In the genomic region with DNA sequence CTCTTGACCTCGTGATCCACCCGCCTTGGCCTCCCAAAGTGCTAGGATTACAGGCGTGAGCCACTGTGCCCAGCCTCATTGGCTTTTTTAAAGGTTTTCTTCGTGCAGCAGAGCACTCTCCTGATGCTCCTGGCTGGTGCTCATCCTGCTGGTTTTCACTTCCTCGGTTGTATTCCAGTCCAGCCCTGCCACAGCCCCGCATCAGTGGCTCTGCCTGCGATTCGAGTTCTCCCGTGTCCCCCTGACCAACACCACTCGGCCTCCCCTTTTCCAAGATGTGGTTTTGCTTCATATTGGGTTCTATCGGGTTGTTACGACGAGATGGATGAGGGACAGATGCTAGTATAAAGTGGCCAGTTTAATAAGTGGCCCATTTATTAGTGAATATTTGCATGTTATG, we compare ENCODE assay signal across 26 cellular contexts. TPM values are rescaled to one million over a fixed set of nuclear protein-coding genes. Genes with fewer than 3 reads are reported as not detected.
"Had no signal": no experiment of that assay in that cellular context is flagged by ENCODE, and none has a peak within 500 bp of the region (broad histone marks: within the 10 kb centered on the region; RNA-seq: fewer than 3 reads in every experiment).

No MANE protein-coding gene starts in this region.

- DNase-seq: colonic mucosa; dermis blood vessel endothelial cell; esophagus squamous epithelium; foreskin fibroblast; naive thymus-derived CD8-positive, alpha-beta T cell; occipital lobe; psoas muscle; retina; right lobe of liver; spleen; stimulated activated CD4-positive, alpha-beta T cell treated with anti-CD3 and anti-CD28 coated beads, Interleukin-15, amount 100 ng/mL, for 24 hours; stimulated activated CD4-positive, alpha-beta T cell treated with anti-CD3 and anti-CD28 coated beads, Interleukin-1b, Interleukin-23, amount 100 ng/mL, for 48 hours; stimulated activated CD4-positive, alpha-beta T cell treated with anti-CD3 and anti-CD28 coated beads, Interleukin-4, amount 100 ng/mL, for 24 hours; stimulated activated naive B cell treated with anti-CD40 and anti-IgM and Interleukin-4, amounts not matched to agents 10 μg/mL and 1 μg/mL and 100 μg/mL, for 72 hours; stimulated activated naive CD8-positive, alpha-beta T cell treated with anti-CD3 and anti-CD28 coated beads, Interleukin-15, amount 100 ng/mL, for 72 hours; transverse colon had no signal

- H3K4me3 ChIP-seq: colonic mucosa, esophagus squamous epithelium, psoas muscle, right lobe of liver, spleen, thoracic aorta, transverse colon had no signal

- H3K4me1 ChIP-seq: colonic mucosa had no signal

- H3K9me3 ChIP-seq: colonic mucosa, esophagus squamous epithelium, right lobe of liver, spleen, thoracic aorta, transverse colon had no signal

- H3K27ac ChIP-seq: colonic mucosa, esophagus squamous epithelium, parathyroid adenoma, psoas muscle, right lobe of liver, spleen, thoracic aorta, transverse colon had no signal

- ATAC-seq: naive thymus-derived CD8-positive, alpha-beta T cell; psoas muscle; right lobe of liver; stimulated activated naive B cell treated with anti-CD40 and anti-IgM and Interleukin-4, amounts not matched to agents 10 μg/mL and 1 μg/mL and 100 μg/mL, for 72 hours; stimulated activated naive CD8-positive, alpha-beta T cell treated with anti-CD3 and anti-CD28 coated beads, Interleukin-15, amount 100 ng/mL, for 72 hours had no signal

- H3K27me3 ChIP-seq: colonic mucosa, esophagus squamous epithelium, right lobe of liver, spleen, transverse colon had no signal

- H2AFZ ChIP-seq: parathyroid adenoma had no signal

- H3K36me3 ChIP-seq: colonic mucosa, right lobe of liver, spleen, thoracic aorta, transverse colon had no signal

- H3K27me3 Mint-ChIP-seq: naive thymus-derived CD8-positive, alpha-beta T cell; stimulated activated naive CD8-positive, alpha-beta T cell treated with anti-CD3 and anti-CD28 coated beads, Interleukin-15, amount 100 ng/mL, for 72 hours had no signal

- H3K27ac Mint-ChIP-seq: stimulated activated naive B cell treated with anti-CD40 and anti-IgM and Interleukin-4, amounts not matched to agents 10 μg/mL and 1 μg/mL and 100 μg/mL, for 72 hours; stimulated activated naive CD8-positive, alpha-beta T cell treated with anti-CD3 and anti-CD28 coated beads, Interleukin-15, amount 100 ng/mL, for 72 hours had no signal

- H3K36me3 Mint-ChIP-seq: naive thymus-derived CD8-positive, alpha-beta T cell; stimulated activated naive B cell treated with anti-CD40 and anti-IgM and Interleukin-4, amounts not matched to agents 10 μg/mL and 1 μg/mL and 100 μg/mL, for 72 hours had no signal

- H3K79me2 ChIP-seq: parathyroid adenoma had no signal

- H3K9me3 Mint-ChIP-seq: naive thymus-derived CD8-positive, alpha-beta T cell; stimulated activated naive B cell treated with anti-CD40 and anti-IgM and Interleukin-4, amounts not matched to agents 10 μg/mL and 1 μg/mL and 100 μg/mL, for 72 hours; stimulated activated naive CD8-positive, alpha-beta T cell treated with anti-CD3 and anti-CD28 coated beads, Interleukin-15, amount 100 ng/mL, for 72 hours had no signal

RNA-seq across cellular contexts. Expression of gene EFCC1, which starts 27.8 kb away (rescaled TPM):
- total RNA-seq: epithelial cell of proximal tubule, kidney epithelial cell had no signal

RNA-seq across cellular contexts. Expression of gene GP9, which starts 31.7 kb away (rescaled TPM):
- total RNA-seq: cerebellum; dermis blood vessel endothelial cell; epithelial cell of proximal tubule; esophagus squamous epithelium; kidney epithelial cell; lung microvascular endothelial cell; mesenteric fat pad; naive thymus-derived CD8-positive, alpha-beta T cell; occipital lobe; psoas muscle; skeletal muscle tissue; subcutaneous adipose tissue; thoracic aorta; ureter had no signal
- polyA plus RNA-seq: naive thymus-derived CD8-positive, alpha-beta T cell had no signal

RNA-seq across cellular contexts. Expression of gene CFAP92, which starts 35.0 kb away (rescaled TPM):
- total RNA-seq: epithelial cell of proximal tubule had no signal
